7 cellular contexts compared by ENCODE assay signal in the genomic region with DNA sequence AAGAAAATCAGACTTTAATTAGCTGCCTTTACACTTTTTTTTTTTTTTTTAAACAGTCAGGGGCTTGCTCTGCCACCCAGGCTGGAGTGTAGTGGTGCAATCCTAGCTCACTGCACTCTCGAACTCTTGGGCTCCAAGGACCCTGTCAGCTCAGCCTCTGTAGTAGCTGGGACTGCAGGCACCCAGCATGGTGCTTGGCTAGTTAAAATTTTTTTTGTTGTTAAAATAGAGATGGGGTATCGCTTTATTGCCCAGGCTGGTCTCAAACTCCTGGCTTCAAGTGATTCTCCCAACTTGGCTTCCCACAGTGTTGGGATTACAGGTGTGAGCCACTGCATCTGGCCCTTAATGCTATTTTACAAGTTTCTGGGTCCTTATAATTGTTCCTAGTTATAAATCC.
"Had no signal": no experiment of that assay in that cellular context is flagged by ENCODE, and none has a peak within 500 bp of the region (broad histone marks: within the 10 kb centered on the region; RNA-seq: fewer than 3 reads in every experiment).

No MANE protein-coding gene starts in this region.

- DNase-seq: GOT3, H9, HCEC 1CT, IMR-90 had no signal

- H3K4me3 Mint-ChIP-seq: H9 had no signal

- H3K4me3 ChIP-seq: K562 had no signal

- ATAC-seq: K562 had no signal

- FAIRE-seq: H54, HTR-8/SVneo, K562 had no signal
